In genomic region chr2:84882775-84883550, GRCh38 we compare ENCODE assay signal across 13 cellular contexts. TPM values are rescaled to one million over a fixed set of nuclear protein-coding genes. Genes with fewer than 3 reads are reported as not detected.
DNase-seq lines count a peak whose midpoint lies in the region; ATAC-seq, FAIRE-seq and TF ChIP-seq lines count a peak whose summit lies in the region.
"Had no signal": no experiment of that assay in that cellular context is flagged by ENCODE, and none has a peak within 500 bp of the region (broad histone marks: within the 10 kb centered on the region; RNA-seq: fewer than 3 reads in every experiment).

No MANE protein-coding gene starts in this region.

- DNase-seq in HepG2 (ENCODE audit: low spot score), result no peak
- DNase-seq in right lobe of liver, result no peak
- DNase-seq in activated CD8-positive, alpha-beta T cell treated with anti-CD3 and anti-CD28 coated beads for 36 hours, result no peak
- DNase-seq in immature natural killer cell, result no peak
- DNase-seq in NCI-H2227 (lab: John Stamatoyannopoulos, UW; ENCODE audit: unreplicated experiment), result no peak
- no peak for DNase-seq in DMS153 (lab: John Stamatoyannopoulos, UW)
- no peak for DNase-seq in omental fat pad (ENCODE audit: low spot score)

- H3K4me2 ChIP-seq in HepG2 (ENCODE audit: low read depth, low read length), result no peak overlapping the region

- CTCF ChIA-PET in HepG2 (lab: Yijun Ruan, JAX; ENCODE audit: low intra/inter-chr PET ratio, low total read pairs), result interaction anchor here (1.4 to 3.2 kb wide), 5 partner anchors 13 to 390 kb away, joined by 4 to 20 read pairs (median 7); no protein-coding TSS in a partner anchor
- CTCF ChIA-PET in activated CD8-positive, alpha-beta T cell treated with anti-CD3 and anti-CD28 coated beads for 36 hours (lab: Charles Lee), result interaction anchor here (0.6 to 5.5 kb wide), 38 partner anchors 7 to 399 kb away, joined by 3 to 84 read pairs (median 5); partner anchors contain the start of genes DNAH6 and TMSB10

- H4K20me1 ChIP-seq in HepG2 (ENCODE audit: insufficient read depth, low read length), result peaks cover 3% of the 10 kb centered on the region; the same call in 1 of the 2 replicates

- H3K9me3 Mint-ChIP-seq in activated CD8-positive, alpha-beta T cell treated with anti-CD3 and anti-CD28 coated beads for 36 hours, result no peaks in the 10 kb centered on the region
- H3K9me3 Mint-ChIP-seq in immature natural killer cell, result no peaks in the 10 kb centered on the region

- H3K9ac ChIP-seq in HepG2 (ENCODE audit: insufficient read depth, low read depth, low read length), result no peak overlapping the region
- H3K9ac ChIP-seq: BLaER1, parathyroid adenoma had no signal

- H3K79me2 ChIP-seq in HepG2 (ENCODE audit: insufficient read depth, low read length), result no peaks in the 10 kb centered on the region
- H3K79me2 ChIP-seq: parathyroid adenoma had no signal

- intact Hi-C loops in HepG2 (cut with micrococcal nuclease; ENCODE audit: unreplicated experiment) (loop anchor here (1.0 kb wide), 4 partner anchors 41 to 388 kb away; no protein-coding TSS in a partner anchor), right lobe of liver (cut with DNase I) (loop anchor here in 1 of 2 donors (10.0 kb wide), 1 partner anchor 388 kb away; no protein-coding TSS in a partner anchor)
- intact Hi-C loops in activated CD8-positive, alpha-beta T cell treated with anti-CD3 and anti-CD28 coated beads for 36 hours (cut with micrococcal nuclease), result loop anchor here (2.0 to 5.0 kb wide), 2 partner anchors 36 to 42 kb away; no protein-coding TSS in a partner anchor

- H3K36me3 Mint-ChIP-seq in activated CD8-positive, alpha-beta T cell treated with anti-CD3 and anti-CD28 coated beads for 36 hours (ENCODE audit: low read depth), result peaks cover 11% of the 10 kb centered on the region
- peaks cover 0 to 4% (median 0%) of the 10 kb centered on the region in 3 donors for H3K36me3 Mint-ChIP-seq in immature natural killer cell

- whole genome bisulfite sequencing in HepG2 (ENCODE audit: low lambda C conversion rate), result 19% methylated on average over 4 of the region's 4 CpGs
- WGBS in right lobe of liver (ENCODE audit: insufficient coverage, low coverage, low lambda C conversion rate, missing lambda C conversion rate), result 88% methylated on average over 3 of the region's 4 CpGs

- no peak for TF ChIP-seq CTCF in HepG2 (CRISPR knock-in tag; IDR thresholded peaks at IDR 0.05)
- no peak for TF ChIP-seq CTCF in right lobe of liver (IDR thresholded peaks at IDR 0.05)
- no peak for TF ChIP-seq CTCF in activated CD8-positive, alpha-beta T cell treated with anti-CD3 and anti-CD28 coated beads for 36 hours (IDR thresholded peaks at IDR 0.05)
- no peak for TF ChIP-seq CTCF in omental fat pad (IDR thresholded peaks at IDR 0.05)

- H3K27me3 ChIP-seq in HepG2 (ENCODE audit: control insufficient read depth in 1 of 2, insufficient read depth in 2 of 2, low read length in 2 of 2) (peaks cover 17 to 64% of the 10 kb centered on the region in 2 experiments), right lobe of liver (peaks cover 0 to 3% of the 10 kb centered on the region in 2 donors)

- H3K27me3 Mint-ChIP-seq in activated CD8-positive, alpha-beta T cell treated with anti-CD3 and anti-CD28 coated beads for 36 hours, result no peaks in the 10 kb centered on the region
- H3K27me3 Mint-ChIP-seq in immature natural killer cell (ENCODE audit: low read depth in 3 of 3), result peaks cover 9 to 20% (median 10%) of the 10 kb centered on the region in 3 donors

- no peak for FAIRE-seq in HepG2 (lab: Jason Lieb, UNC)

- H2AFZ ChIP-seq in HepG2 (ENCODE audit: low read length), result no peak overlapping the region

- H3K27ac ChIP-seq in HepG2 (ENCODE audit: extremely low read length, insufficient read depth, low read length), result no peak overlapping the region
- H3K27ac ChIP-seq in right lobe of liver, result no peak overlapping the region
- H3K27ac ChIP-seq: BLaER1, left lung, parathyroid adenoma, SK-N-MC had no signal

- H3K9me3 ChIP-seq in HepG2 (ENCODE audit: low read length) (no peaks in the 10 kb centered on the region), right lobe of liver (no peaks in the 10 kb centered on the region)
- H3K9me3 ChIP-seq: BLaER1, left lung, stomach had no signal

- H3K27ac Mint-ChIP-seq in activated CD8-positive, alpha-beta T cell treated with anti-CD3 and anti-CD28 coated beads for 36 hours, result peak overlapping the region; percentile 94
- H3K27ac Mint-ChIP-seq in immature natural killer cell, result peak overlapping the region in 4 of 6 donors; percentile 9 to 73 (median 68)

- TF ChIP-seq EP300 in HepG2 (IDR thresholded peaks at IDR 0.05; ENCODE audit: low read depth in 2 of 2, low read length in 2 of 2), result no peak
- TF ChIP-seq EP300 in HepG2 (CRISPR knock-in tag; IDR thresholded peaks at IDR 0.05; ENCODE audit: borderline replicate concordance), result no peak

- no peak for TF ChIP-seq POLR2A in HepG2 (IDR thresholded peaks at IDR 0.05; ENCODE audit: insufficient read depth in 1 of 2, low read depth in 2 of 2, low read length in 2 of 2)
- no peak for TF ChIP-seq POLR2A in right lobe of liver (IDR thresholded peaks at IDR 0.05)

- peak overlapping the region; percentile 96 for H3K4me3 Mint-ChIP-seq in activated CD8-positive, alpha-beta T cell treated with anti-CD3 and anti-CD28 coated beads for 36 hours
- H3K4me3 Mint-ChIP-seq in immature natural killer cell, result peak overlapping the region; percentile 92 to 98 (median 96)

- H3K4me1 Mint-ChIP-seq in activated CD8-positive, alpha-beta T cell treated with anti-CD3 and anti-CD28 coated beads for 36 hours (ENCODE audit: low read depth), result peaks cover 55% of the 10 kb centered on the region
- H3K4me1 Mint-ChIP-seq in immature natural killer cell, result peaks cover 38 to 44% of the 10 kb centered on the region in 2 donors

- no TSS peak for BruUV-seq in HepG2 (replicated peaks; lab: Mats Ljungman, UMichigan)

- H3K4me1 ChIP-seq in HepG2 (ENCODE audit: insufficient read depth, low read length), result peaks cover 40% of the 10 kb centered on the region
- peaks cover 0 to 16% (median 4%) of the 10 kb centered on the region in 4 donors for H3K4me1 ChIP-seq in right lobe of liver

- H3K4me3 ChIP-seq in HepG2 (replicated peaks in 1 of 3; ENCODE audit: insufficient read depth in 1 of 3, low read depth in 2 of 3, low read length in 3 of 3) (no peak overlapping the region), right lobe of liver (no peak overlapping the region)
- H3K4me3 ChIP-seq: BLaER1 had no signal

- H3K36me3 ChIP-seq in HepG2 (replicated peaks in 1 of 2; ENCODE audit: control insufficient read depth in 1 of 2, insufficient read depth in 2 of 2, low read length in 2 of 2), result no peaks in the 10 kb centered on the region
- H3K36me3 ChIP-seq in right lobe of liver, result no peaks in the 10 kb centered on the region
- H3K36me3 ChIP-seq: BLaER1, left lung, stomach had no signal

- POLR2A ChIA-PET in HepG2 (lab: Yijun Ruan, JAX), result interaction anchor here (0.8 kb wide), 1 partner anchor 23 kb away, joined by 5 read pairs; no protein-coding TSS in a partner anchor
- POLR2A ChIA-PET in activated CD8-positive, alpha-beta T cell treated with anti-CD3 and anti-CD28 coated beads for 36 hours (lab: Charles Lee), result interaction anchor here (0.7 to 4.2 kb wide), 5 partner anchors 12 to 43 kb away, joined by 3 to 56 read pairs (median 6); partner anchors contain the start of gene TMSB10

- ATAC-seq in HepG2 (no peak), right lobe of liver (no peak), omental fat pad (ENCODE audit: low FRiP score) (no peak), HG02973 (IDR thresholded peaks at IDR 0.05; ENCODE audit: unreplicated experiment) (no peak)
- no peak for ATAC-seq in activated CD8-positive, alpha-beta T cell treated with anti-CD3 and anti-CD28 coated beads for 36 hours

- no peak for TF ChIP-seq RAD21 in HepG2 (CRISPR knock-in tag; IDR thresholded peaks at IDR 0.05)

- in situ Hi-C loops in HepG2 (cut with HindIII; ENCODE audit: extremely low pct_ligation_motif_present, low pct_unique_long_range_greater_than_20kb), result loop anchor here (5.0 to 10.0 kb wide), 2 partner anchors 248 to 396 kb away; no protein-coding TSS in a partner anchor

RNA-seq across cellular contexts. Expression of gene TRABD2A, which starts 2.1 kb away (rescaled TPM):
- 0.36 TPM in 1 of 2 replicates, not detected in the other for total RNA-seq in HepG2 (2016; rRNA removed; fragmentation: Illumina TruSeq; extraction: Trizol)
- total RNA-seq in HepG2 (2016; cell fraction: cytosol; rRNA removed; fragmentation: Illumina TruSeq; extraction: Trizol; ENCODE audit: low read depth), result not detected in 2 replicates
- 0.09 TPM in 1 of 2 replicates, not detected in the other for total RNA-seq in HepG2 (2016; cell fraction: insoluble cytoplasmic fraction; rRNA removed; fragmentation: Illumina TruSeq; extraction: Trizol)
- 0.38 TPM in 1 of 2 replicates, not detected in the other for total RNA-seq in HepG2 (2016; cell fraction: membrane; rRNA removed; fragmentation: Illumina TruSeq; extraction: Trizol)
- 0.34 TPM in 1 of 2 replicates, not detected in the other for total RNA-seq in HepG2 (2016; cell fraction: nucleus; rRNA removed; fragmentation: Illumina TruSeq; extraction: Trizol)
- 0.15 and 0.21 TPM in 2 replicates for polyA plus RNA-seq in HepG2 (2011; rRNA removed)
- 0.21 TPM in 1 of 2 replicates, not detected in the other for polyA plus RNA-seq in HepG2 (2011; cell fraction: cytosol; rRNA removed)
- polyA plus RNA-seq in HepG2 (2011; cell fraction: nucleus; rRNA removed), result 0.12 TPM in 1 of 2 replicates, not detected in the other
- 0.13 and 0.25 TPM in 2 replicates for polyA plus RNA-seq in HepG2 (2012)
- polyA plus RNA-seq in HepG2 (2016; cell fraction: cytosol; fragmentation: Illumina TruSeq; extraction: Trizol; ENCODE audit: low read depth), result 0.28 TPM in 1 of 2 replicates, not detected in the other
- polyA plus RNA-seq in HepG2 (2016; cell fraction: insoluble cytoplasmic fraction; fragmentation: Illumina TruSeq; extraction: Trizol; ENCODE audit: low read depth), result not detected in 2 replicates
- polyA plus RNA-seq in HepG2 (2016; cell fraction: membrane; fragmentation: Illumina TruSeq; extraction: Trizol; ENCODE audit: low read depth), result 0.06 TPM in 1 of 2 replicates, not detected in the other
- not detected in 2 replicates for polyA plus RNA-seq in HepG2 (2016; cell fraction: nucleus; fragmentation: Illumina TruSeq; extraction: Trizol; ENCODE audit: insufficient read depth, low read depth)
- polyA minus RNA-seq in HepG2 (2011; rRNA and poly(A)+ RNA removed; ENCODE audit: low replicate concordance), result 0.16 and 246 TPM in 2 replicates
- polyA minus RNA-seq in HepG2 (2011; cell fraction: cytosol; rRNA and poly(A)+ RNA removed), result not detected in 2 replicates
- 0.50 TPM in 1 of 2 replicates, not detected in the other for polyA minus RNA-seq in HepG2 (2011; cell fraction: nucleus; rRNA and poly(A)+ RNA removed)
- 1 to 10 TPM in 1 of 6 experiments, under 1 TPM in 4, not detected in 1; 0.20 to 2.4 (median 0.43) TPM for total RNA-seq in right lobe of liver
- total RNA-seq in activated CD8-positive, alpha-beta T cell treated with anti-CD3 and anti-CD28 coated beads for 36 hours, result 10 to 100 TPM; 56.3 to 56.4 TPM
- 1 to 10 TPM in 1 of 3 donors, under 1 TPM in 1, not detected in 1; 0.66 to 3.0 TPM for polyA plus RNA-seq in immature natural killer cell
- total RNA-seq in omental fat pad, result 1 to 10 TPM; 5.3 to 9.0 (median 6.4) TPM

RNA-seq across cellular contexts. Expression of gene TMSB10, which starts 22.5 kb away (rescaled TPM):
- total RNA-seq in HepG2 (2016; rRNA removed; fragmentation: Illumina TruSeq; extraction: Trizol) (708 and 754 TPM in 2 replicates), right lobe of liver (100 to 1,000 TPM in 5 of 6 experiments, 10 to 100 TPM in 1; 77.3 to 814 (median 270) TPM), omental fat pad (1,000 to 10,000 TPM; 2,816 to 4,346 (median 4,048) TPM)
- total RNA-seq in HepG2 (2016; cell fraction: cytosol; rRNA removed; fragmentation: Illumina TruSeq; extraction: Trizol; ENCODE audit: low read depth), result 577 and 682 TPM in 2 replicates
- total RNA-seq in HepG2 (2016; cell fraction: insoluble cytoplasmic fraction; rRNA removed; fragmentation: Illumina TruSeq; extraction: Trizol), result 702 and 711 TPM in 2 replicates
- 753 and 798 TPM in 2 replicates for total RNA-seq in HepG2 (2016; cell fraction: membrane; rRNA removed; fragmentation: Illumina TruSeq; extraction: Trizol)
- 206 and 246 TPM in 2 replicates for total RNA-seq in HepG2 (2016; cell fraction: nucleus; rRNA removed; fragmentation: Illumina TruSeq; extraction: Trizol)
- polyA plus RNA-seq in HepG2 (2011; rRNA removed) (528 and 665 TPM in 2 replicates), immature natural killer cell (1,000 to 10,000 TPM; 4,386 to 7,531 (median 5,397) TPM)
- 1,060 and 1,065 TPM in 2 replicates for polyA plus RNA-seq in HepG2 (2011; cell fraction: cytosol; rRNA removed)
- 311 and 445 TPM in 2 replicates for polyA plus RNA-seq in HepG2 (2011; cell fraction: nucleus; rRNA removed)
- 917 and 1,099 TPM in 2 replicates for polyA plus RNA-seq in HepG2 (2012)
- polyA plus RNA-seq in HepG2 (2016; cell fraction: cytosol; fragmentation: Illumina TruSeq; extraction: Trizol; ENCODE audit: low read depth), result 700 and 865 TPM in 2 replicates
- polyA plus RNA-seq in HepG2 (2016; cell fraction: insoluble cytoplasmic fraction; fragmentation: Illumina TruSeq; extraction: Trizol; ENCODE audit: low read depth), result 669 and 773 TPM in 2 replicates
- 819 and 872 TPM in 2 replicates for polyA plus RNA-seq in HepG2 (2016; cell fraction: membrane; fragmentation: Illumina TruSeq; extraction: Trizol; ENCODE audit: low read depth)
- 429 and 431 TPM in 2 replicates for polyA plus RNA-seq in HepG2 (2016; cell fraction: nucleus; fragmentation: Illumina TruSeq; extraction: Trizol; ENCODE audit: insufficient read depth, low read depth)
- polyA minus RNA-seq in HepG2 (2011; rRNA and poly(A)+ RNA removed; ENCODE audit: low replicate concordance), result 67.4 and 236 TPM in 2 replicates
- polyA minus RNA-seq in HepG2 (2011; cell fraction: cytosol; rRNA and poly(A)+ RNA removed), result 123 and 157 TPM in 2 replicates
- polyA minus RNA-seq in HepG2 (2011; cell fraction: nucleus; rRNA and poly(A)+ RNA removed), result 35.6 and 38.8 TPM in 2 replicates
- 1,000 to 10,000 TPM; 2,035 to 2,060 TPM for total RNA-seq in activated CD8-positive, alpha-beta T cell treated with anti-CD3 and anti-CD28 coated beads for 36 hours

Comparison
In these comparisons a context has a peak if more than half of its experiments do, and no peak if none do; other contexts are left out.
1. RNA of gene TRABD2A, which starts 2.1 kb away (total RNA-seq): 56.3 to 56.4 TPM in activated CD8-positive, alpha-beta T cell treated with anti-CD3 and anti-CD28 coated beads for 36 hours; 5.3 to 9.0 TPM in omental fat pad, 0.20 to 2.4 TPM in right lobe of liver and 0.09 to 0.38 TPM in HepG2; every median in the first group is over 4 times any median in the second.